ENCODE assay signal across 1 cellular context in genomic region chr11:118152020-118152551, GRCh38.
TF ChIP-seq lines count a peak whose summit lies in the region.

No MANE protein-coding gene starts in this region.

TF ChIP-seq in HepG2, 621 proteins besides CTCF, POLR2A, EP300 and RAD21 (continued from another document):
- TF ChIP-seq DMTF1 (CRISPR knock-in tag; IDR thresholded peaks at IDR 0.05), result no peak
- TF ChIP-seq ADNP (CRISPR knock-in tag; IDR thresholded peaks at IDR 0.05), result no peak
- TF ChIP-seq CBX5 (CRISPR knock-in tag; IDR thresholded peaks at IDR 0.05; ENCODE audit: borderline replicate concordance), result no peak
- no peak for TF ChIP-seq ZNF788 (CRISPR knock-in tag; IDR thresholded peaks at IDR 0.05; ENCODE audit: borderline replicate concordance)
- no peak for TF ChIP-seq ZNF460 (CRISPR knock-in tag; IDR thresholded peaks at IDR 0.05; ENCODE audit: borderline replicate concordance)
- TF ChIP-seq ZNF746 (CRISPR knock-in tag; IDR thresholded peaks at IDR 0.05), result no peak
- no peak for TF ChIP-seq ATF5 (CRISPR knock-in tag; IDR thresholded peaks at IDR 0.05; ENCODE audit: low read depth)
- no peak for TF ChIP-seq ZSCAN29 (CRISPR knock-in tag; conservative IDR thresholded peaks at IDR 0.05)
- TF ChIP-seq ZNF124 (CRISPR knock-in tag; IDR thresholded peaks at IDR 0.05), result no peak
- TF ChIP-seq HOXA3 (CRISPR knock-in tag; IDR thresholded peaks at IDR 0.05), result no peak
- no peak for TF ChIP-seq CHCHD3 (CRISPR knock-in tag; IDR thresholded peaks at IDR 0.05)
